Comparison of ENCODE assay signal across 8 cellular contexts in the genomic region with DNA sequence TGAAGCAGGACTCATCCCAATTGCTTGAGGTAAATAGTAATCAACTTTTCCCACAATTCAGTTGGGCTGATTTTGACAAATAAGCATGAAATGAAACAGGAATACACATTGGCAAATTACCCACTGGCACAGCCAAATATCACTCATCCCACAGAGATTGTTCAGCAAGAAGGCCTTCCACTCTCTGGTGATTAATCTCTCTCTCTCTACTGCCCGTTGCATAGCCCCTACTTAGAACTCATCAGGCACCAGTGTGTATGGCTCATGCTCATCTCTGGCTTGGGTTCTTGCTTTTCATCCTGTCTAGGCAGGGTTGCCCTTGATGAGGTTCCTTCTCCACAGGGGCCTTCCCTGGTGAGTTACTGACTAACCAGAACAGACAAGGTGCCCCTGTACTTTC. TPM values are rescaled to one million over a fixed set of nuclear protein-coding genes. Genes with fewer than 3 reads are reported as not detected.
A peak's percentile ranks its signal among the peaks of the same experiment; 100 is the strongest.
DNase-seq lines count a peak whose midpoint lies in the region; ATAC-seq and TF ChIP-seq lines count a peak whose summit lies in the region.

No MANE protein-coding gene starts in this region.

- H3K4me3 Mint-ChIP-seq in CD8-positive, alpha-beta T cell = peak overlapping the region; percentile 99
- peak overlapping the region; percentile 100 for H3K4me3 Mint-ChIP-seq in endothelial cell (ENCODE audit: unreplicated experiment)

- DNase-seq in CD8-positive, alpha-beta T cell = no peak
- DNase-seq in PC-3 = no peak
- DNase-seq in endothelial cell (ENCODE audit: low spot score) = no peak
- peak; percentile 76 for DNase-seq in osteoblast (ENCODE audit: insufficient read length, low spot score, missing footprints)
- no peak for DNase-seq in Kasumi-1 (lab: John Stamatoyannopoulos, UW)
- DNase-seq in HuH-7 (ENCODE audit: low spot score) = no peak
- no peak for DNase-seq in HEK293T (ENCODE audit: extremely low spot score)

- peaks cover 31% of the 10 kb centered on the region for H3K4me1 Mint-ChIP-seq in CD8-positive, alpha-beta T cell (ENCODE audit: low read depth)
- peaks cover 20% of the 10 kb centered on the region for H3K4me1 Mint-ChIP-seq in endothelial cell (ENCODE audit: unreplicated experiment)

- H3F3A ChIP-seq in PC-3 (ENCODE audit: low read length, unreplicated experiment) = no peaks in the 10 kb centered on the region

- TF ChIP-seq CTCF in CD8-positive, alpha-beta T cell (IDR thresholded peaks at IDR 0.05) = no peak
- TF ChIP-seq CTCF in PC-3 (conservative IDR thresholded peaks at IDR 0.05; ENCODE audit: low read depth, low read length) = no peak
- TF ChIP-seq CTCF in endothelial cell (IDR thresholded peaks at IDR 0.05; ENCODE audit: unreplicated experiment) = no peak
- TF ChIP-seq CTCF in osteoblast (IDR thresholded peaks at IDR 0.05; ENCODE audit: extremely low read depth, low read depth, low read length) = no peak

- H2AFZ ChIP-seq in PC-3 (ENCODE audit: low read length) (no peak overlapping the region), osteoblast (ENCODE audit: low read length) (no peak overlapping the region)

- H3K4me3 ChIP-seq in CD8-positive, alpha-beta T cell (ENCODE audit: low read depth, low read length) = no peak overlapping the region
- H3K4me3 ChIP-seq in PC-3 (ENCODE audit: low read length) = peak overlapping the region; percentile 87
- peak overlapping the region; percentile 84 for H3K4me3 ChIP-seq in osteoblast (ENCODE audit: insufficient read depth, low read length)

- no TSS peak for BruUV-seq in PC-3 (replicated peaks; lab: Mats Ljungman, UMichigan)

- H3K9me3 Mint-ChIP-seq in CD8-positive, alpha-beta T cell = no peaks in the 10 kb centered on the region
- no peaks in the 10 kb centered on the region for H3K9me3 Mint-ChIP-seq in endothelial cell (ENCODE audit: unreplicated experiment)

- H3K9ac ChIP-seq in PC-3 (ENCODE audit: low read length) = peak overlapping the region; percentile 83

- no peak for ATAC-seq in CD8-positive, alpha-beta T cell
- no peak for ATAC-seq in PC-3
- ATAC-seq in GM18505 (IDR thresholded peaks at IDR 0.05; ENCODE audit: unreplicated experiment) = no peak

- intact Hi-C loops in CD8-positive, alpha-beta T cell (cut with DNase I, micrococcal nuclease) = loop anchor here (1.0 to 10.0 kb wide), 4 partner anchors 186 to 748 kb away; a partner anchor contains a TSS
- intact Hi-C loops in PC-3 (cut with micrococcal nuclease) = no loop called here

- no peaks in the 10 kb centered on the region for H3K9me3 ChIP-seq in CD8-positive, alpha-beta T cell (ENCODE audit: low read length)
- H3K9me3 ChIP-seq in PC-3 (ENCODE audit: low read length) = no peaks in the 10 kb centered on the region
- H3K9me3 ChIP-seq in osteoblast (ENCODE audit: low read depth, low read length) = no peaks in the 10 kb centered on the region

- no peaks in the 10 kb centered on the region for H3K27me3 ChIP-seq in CD8-positive, alpha-beta T cell (ENCODE audit: insufficient read depth, low read length)
- H3K27me3 ChIP-seq in PC-3 (ENCODE audit: low read length) (no peaks in the 10 kb centered on the region), osteoblast (ENCODE audit: insufficient read depth, low read length) (no peaks in the 10 kb centered on the region)

- H3K9me2 ChIP-seq in PC-3 (replicated peaks; ENCODE audit: low read length) = no peaks in the 10 kb centered on the region

- no peak for TF ChIP-seq POLR2A in GM18505 (IDR thresholded peaks at IDR 0.05; ENCODE audit: borderline replicate concordance, extremely low read depth, insufficient read depth, insufficient read length)

- CTCF ChIA-PET in CD8-positive, alpha-beta T cell (lab: Charles Lee) = interaction anchor here (1.0 to 2.5 kb wide), 3 partner anchors 20 to 178 kb away, joined by 3 to 7 read pairs (median 4); no protein-coding TSS in a partner anchor
- CTCF ChIA-PET in PC-3 (lab: Charles Lee) (no interaction called here), HEK293T (lab: Yijun Ruan, JAX) (interaction anchor here (0.5 kb wide), 1 partner anchor 20 kb away, joined by 3 read pairs; no protein-coding TSS in a partner anchor)

- H4K20me1 ChIP-seq in PC-3 (ENCODE audit: low read length) (0 out of 2 replicates have a peak, but pooled peaks cover 3% of the 10 kb centered on the region), osteoblast (ENCODE audit: insufficient read depth, low read length) (peaks cover 11% of the 10 kb centered on the region)

- H3K4me1 ChIP-seq in CD8-positive, alpha-beta T cell (ENCODE audit: insufficient read depth, low read length) = peaks cover 11% of the 10 kb centered on the region
- H3K4me1 ChIP-seq in PC-3 (ENCODE audit: insufficient read depth, low read length) (peaks cover 14% of the 10 kb centered on the region), osteoblast (ENCODE audit: insufficient read depth, low read length) (peaks cover 19% of the 10 kb centered on the region)

- H3K79me2 ChIP-seq in PC-3 (ENCODE audit: low read length) (peaks cover 43% of the 10 kb centered on the region), osteoblast (ENCODE audit: insufficient read depth, low read length) (peaks cover 53% of the 10 kb centered on the region)

- POLR2A ChIA-PET in CD8-positive, alpha-beta T cell (lab: Charles Lee) = interaction anchor here (1.1 to 2.0 kb wide), 2 partner anchors 71 to 101 kb away, joined by 3 to 10 read pairs; no protein-coding TSS in a partner anchor
- POLR2A ChIA-PET in PC-3 (lab: Charles Lee; ENCODE audit: unreplicated experiment) (no interaction called here), HEK293T (lab: Yijun Ruan, JAX) (interaction anchor here (0.6 kb wide), 1 partner anchor 637 kb away, joined by 4 read pairs; no protein-coding TSS in a partner anchor)

- H3K27ac Mint-ChIP-seq in CD8-positive, alpha-beta T cell = peak overlapping the region; percentile 100
- H3K27ac Mint-ChIP-seq in endothelial cell (ENCODE audit: unreplicated experiment) = peak overlapping the region; percentile 100

- no peaks in the 10 kb centered on the region for H3K27me3 Mint-ChIP-seq in CD8-positive, alpha-beta T cell (ENCODE audit: low read depth)
- peaks cover 2% of the 10 kb centered on the region for H3K27me3 Mint-ChIP-seq in endothelial cell (ENCODE audit: unreplicated experiment)

- peaks cover 16% of the 10 kb centered on the region for H3K36me3 Mint-ChIP-seq in CD8-positive, alpha-beta T cell
- peaks cover 15% of the 10 kb centered on the region for H3K36me3 Mint-ChIP-seq in endothelial cell (ENCODE audit: low read depth, unreplicated experiment)

- peak overlapping the region; percentile 86 for H3K27ac ChIP-seq in CD8-positive, alpha-beta T cell (ENCODE audit: low read depth, low read length)
- H3K27ac ChIP-seq in PC-3 (ENCODE audit: low read length) (no peak overlapping the region), osteoblast (ENCODE audit: low read depth, low read length) (peak overlapping the region; percentile 89)

- H3K4me2 ChIP-seq in PC-3 (ENCODE audit: low read length) (peak overlapping the region; percentile 91), osteoblast (ENCODE audit: insufficient read depth, low read length) (peak overlapping the region; percentile 90)

- peaks cover 7% of the 10 kb centered on the region for H3K36me3 ChIP-seq in CD8-positive, alpha-beta T cell (ENCODE audit: insufficient read depth, low read length)
- peaks cover 11% of the 10 kb centered on the region; the same call in 1 of the 2 replicates for H3K36me3 ChIP-seq in PC-3 (ENCODE audit: low read depth, low read length)
- peaks cover 26% of the 10 kb centered on the region for H3K36me3 ChIP-seq in osteoblast (ENCODE audit: insufficient read depth, low read length)

TF ChIP-seq in HEK293T, 16 proteins besides CTCF, POLR2A, EP300 and RAD21:
- TF ChIP-seq FOXM1 (IDR thresholded peaks at IDR 0.05; ENCODE audit: borderline replicate concordance) = no peak
- no peak for TF ChIP-seq CTBP1 (IDR thresholded peaks at IDR 0.05; ENCODE audit: borderline replicate concordance)
- no peak for TF ChIP-seq NFRKB (IDR thresholded peaks at IDR 0.05)
- no peak for TF ChIP-seq L3MBTL2 (conservative IDR thresholded peaks at IDR 0.05)
- TF ChIP-seq ELF4 (IDR thresholded peaks at IDR 0.05) = no peak
- TF ChIP-seq, protein P1, sequence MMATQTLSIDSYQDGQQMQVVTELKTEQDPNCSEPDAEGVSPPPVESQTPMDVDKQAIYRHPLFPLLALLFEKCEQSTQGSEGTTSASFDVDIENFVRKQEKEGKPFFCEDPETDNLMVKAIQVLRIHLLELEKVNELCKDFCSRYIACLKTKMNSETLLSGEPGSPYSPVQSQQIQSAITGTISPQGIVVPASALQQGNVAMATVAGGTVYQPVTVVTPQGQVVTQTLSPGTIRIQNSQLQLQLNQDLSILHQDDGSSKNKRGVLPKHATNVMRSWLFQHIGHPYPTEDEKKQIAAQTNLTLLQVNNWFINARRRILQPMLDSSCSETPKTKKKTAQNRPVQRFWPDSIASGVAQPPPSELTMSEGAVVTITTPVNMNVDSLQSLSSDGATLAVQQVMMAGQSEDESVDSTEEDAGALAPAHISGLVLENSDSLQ (IDR thresholded peaks at IDR 0.05) = no peak
- no peak for TF ChIP-seq TARDBP (IDR thresholded peaks at IDR 0.05)
- no peak for TF ChIP-seq SUZ12 (IDR thresholded peaks at IDR 0.05)
- no peak for TF ChIP-seq FOXK2 (IDR thresholded peaks at IDR 0.05)
- TF ChIP-seq BHLHE40 (IDR thresholded peaks at IDR 0.05; ENCODE audit: borderline replicate concordance) = no peak
- TF ChIP-seq SP1 (IDR thresholded peaks at IDR 0.05) = no peak
- TF ChIP-seq HDGF (IDR thresholded peaks at IDR 0.05; ENCODE audit: borderline replicate concordance) = no peak
- TF ChIP-seq LEF1 (IDR thresholded peaks at IDR 0.05; ENCODE audit: borderline replicate concordance) = no peak
- no peak for TF ChIP-seq ZNF384 (IDR thresholded peaks at IDR 0.05)
- no peak for TF ChIP-seq FOXA1 (IDR thresholded peaks at IDR 0.05)
- TF ChIP-seq ARNT (IDR thresholded peaks at IDR 0.05) = no peak

RNA-seq across cellular contexts. Expression of a gene that starts 1.1 kb away (rescaled TPM):
- total RNA-seq in CD8-positive, alpha-beta T cell = 100 to 1,000 TPM; 189 to 201 TPM
- total RNA-seq in PC-3 (2014; rRNA removed) = 59.8 and 68.5 TPM in 2 replicates
- 79.0 TPM for total RNA-seq in endothelial cell (ENCODE audit: unreplicated experiment)
- 68.0 and 69.0 TPM in 2 replicates for total RNA-seq in osteoblast

RNA-seq across cellular contexts. Expression of a gene that starts 30.8 kb away (rescaled TPM):
- under 1 TPM; 0.22 to 0.42 TPM for total RNA-seq in CD8-positive, alpha-beta T cell
- total RNA-seq in PC-3 (2014; rRNA removed) (not detected in 2 replicates), endothelial cell (ENCODE audit: unreplicated experiment) (0.67 TPM), osteoblast (1.5 and 1.8 TPM in 2 replicates)

RNA-seq across cellular contexts. Expression of a gene that starts 30.9 kb away (rescaled TPM):
- total RNA-seq in CD8-positive, alpha-beta T cell = 10 to 100 TPM; 29.9 to 36.0 TPM
- 3.0 and 3.7 TPM in 2 replicates for total RNA-seq in PC-3 (2014; rRNA removed)
- 8.5 TPM for total RNA-seq in endothelial cell (ENCODE audit: unreplicated experiment)
- total RNA-seq in osteoblast = 1.8 and 2.5 TPM in 2 replicates

RNA-seq across cellular contexts. Expression of a gene that starts 57.1 kb away (rescaled TPM):
- 10 to 100 TPM; 30.5 to 30.7 TPM for total RNA-seq in CD8-positive, alpha-beta T cell
- total RNA-seq in PC-3 (2014; rRNA removed) (159 and 176 TPM in 2 replicates), endothelial cell (ENCODE audit: unreplicated experiment) (730 TPM), osteoblast (15.9 and 16.6 TPM in 2 replicates)
